35 cellular contexts compared by ENCODE assay signal in genomic region chr6:114153448-114153847, GRCh38.
"Had no signal": no experiment of that assay in that cellular context is flagged by ENCODE, and none has a peak within 500 bp of the region (broad histone marks: within the 10 kb centered on the region; RNA-seq: fewer than 3 reads in every experiment).

No MANE protein-coding gene starts in this region.

- H3K4me1 ChIP-seq: adrenal gland, breast epithelium, Peyer's patch had no signal

- H3K36me3 Mint-ChIP-seq: activated CD4-positive, alpha-beta memory T cell treated with anti-CD3 and anti-CD28 coated beads for 36 hours; activated naive CD4-positive, alpha-beta T cell treated with anti-CD3 and anti-CD28 coated beads, Interleukin-2, amount 50 U/mL, for 72 hours had no signal

- H3K4me3 ChIP-seq: adrenal gland, body of pancreas, breast epithelium, MG63, Peyer's patch, SJSA1 had no signal

- H3K27ac Mint-ChIP-seq: activated B cell treated with CpG ODN at 0.5 μM for 24 hours; activated CD4-positive, alpha-beta memory T cell treated with anti-CD3 and anti-CD28 coated beads for 36 hours; activated naive CD4-positive, alpha-beta T cell treated with anti-CD3 and anti-CD28 coated beads for 36 hours; activated naive CD4-positive, alpha-beta T cell treated with anti-CD3 and anti-CD28 coated beads, Interleukin-2, amount 50 U/mL, for 72 hours; activated T-helper 1 cell treated with anti-CD3 and anti-CD28 coated beads, Interleukin-12 subunit alpha, Interleukin-12 subunit beta, Interleukin-2, Interleukin-4 antibody, amounts not matched to agents 30 ng/mL and 10 ng/mL and 1 ng/mL, durations not matched to agents 14 hours and 24 hours and 36 hours; T-helper 1 cell treated with Interleukin-12 subunit alpha and Interleukin-12 subunit beta and Interleukin-4 antibody, amounts not matched to agents 30 μg/mL and 1 μg/mL, for 36 hours; T-helper 2 cell treated with Interferon-gamma antibody and Interleukin-4, amounts not matched to agents 5 μg/mL and 100 μg/mL, for 36 hours had no signal

- H3K4me3 Mint-ChIP-seq: activated B cell treated with CpG ODN at 0.5 μM for 24 hours; activated CD4-positive, alpha-beta memory T cell treated with anti-CD3 and anti-CD28 coated beads for 36 hours; activated naive CD4-positive, alpha-beta T cell treated with anti-CD3 and anti-CD28 coated beads for 36 hours; activated T-cell treated with anti-CD3 and anti-CD28 coated beads, Interleukin-2, amount 50 U/mL, for 4 hours; activated T-helper 1 cell treated with anti-CD3 and anti-CD28 coated beads, Interleukin-12 subunit alpha, Interleukin-12 subunit beta, Interleukin-2, Interleukin-4 antibody, amounts not matched to agents 30 ng/mL and 10 ng/mL and 1 ng/mL, durations not matched to agents 14 hours and 24 hours and 36 hours; T-helper 1 cell treated with Interleukin-12 subunit alpha and Interleukin-12 subunit beta and Interleukin-4 antibody, amounts not matched to agents 30 μg/mL and 1 μg/mL, for 36 hours; T-helper 2 cell treated with Interferon-gamma antibody and Interleukin-4, amounts not matched to agents 5 μg/mL and 100 μg/mL, for 36 hours had no signal

- H3K27me3 ChIP-seq: adrenal gland, body of pancreas, breast epithelium, MG63, Peyer's patch, SJSA1 had no signal

- H3K9me2 ChIP-seq: SK-N-SH had no signal

- H3K27ac ChIP-seq: adrenal gland, body of pancreas, breast epithelium, Peyer's patch, SJSA1 had no signal

- H3K4me2 ChIP-seq: SK-N-SH had no signal

- H3K27me3 Mint-ChIP-seq: activated B cell treated with CpG ODN at 0.5 μM for 24 hours; activated CD4-positive, alpha-beta memory T cell treated with anti-CD3 and anti-CD28 coated beads for 36 hours had no signal

- ATAC-seq: activated naive CD4-positive, alpha-beta T cell treated with anti-CD3 and anti-CD28 coated beads, Interleukin-2, amount 50 U/mL, for 72 hours; activated T-cell treated with anti-CD3 and anti-CD28 coated beads, Interleukin-2, amount 50 U/mL, for 4 hours; body of pancreas; PC-3 had no signal

- H3K36me3 ChIP-seq: adrenal gland, breast epithelium, MG63, Peyer's patch, SJSA1 had no signal

- H3K4me1 Mint-ChIP-seq: activated B cell treated with CpG ODN at 0.5 μM for 24 hours had no signal

- H3K9me3 Mint-ChIP-seq: activated B cell treated with CpG ODN at 0.5 μM for 24 hours; activated CD4-positive, alpha-beta memory T cell treated with anti-CD3 and anti-CD28 coated beads for 36 hours; activated naive CD4-positive, alpha-beta T cell treated with anti-CD3 and anti-CD28 coated beads for 36 hours; activated naive CD4-positive, alpha-beta T cell treated with anti-CD3 and anti-CD28 coated beads, Interleukin-2, amount 50 U/mL, for 72 hours; activated T-cell treated with anti-CD3 and anti-CD28 coated beads, Interleukin-2, amount 50 U/mL, for 4 hours; activated T-helper 1 cell treated with anti-CD3 and anti-CD28 coated beads, Interleukin-12 subunit alpha, Interleukin-12 subunit beta, Interleukin-2, Interleukin-4 antibody, amounts not matched to agents 30 ng/mL and 10 ng/mL and 1 ng/mL, durations not matched to agents 14 hours and 24 hours and 36 hours; T-helper 1 cell treated with Interleukin-12 subunit alpha and Interleukin-12 subunit beta and Interleukin-4 antibody, amounts not matched to agents 30 μg/mL and 1 μg/mL, for 36 hours; T-helper 2 cell treated with Interferon-gamma antibody and Interleukin-4, amounts not matched to agents 5 μg/mL and 100 μg/mL, for 36 hours had no signal

- DNase-seq: activated B cell treated with CpG ODN at 0.5 μM for 24 hours; activated CD4-positive, alpha-beta memory T cell treated with anti-CD3 and anti-CD28 coated beads for 36 hours; activated CD4-positive, alpha-beta T cell treated with anti-CD3 and anti-CD28 coated beads for 4 hours; activated CD4-positive, alpha-beta T cell treated with anti-CD3 and anti-CD28 coated beads, Interleukin-2, amount 50 U/mL, for 1 hour; activated CD4-positive, CD25-positive, alpha-beta regulatory T cell treated with anti-CD3 and anti-CD28 coated beads, Interleukin-2, amount 50 U/mL, for 72 hours; activated CD8-positive, alpha-beta memory T cell treated with anti-CD3 and anti-CD28 coated beads, Interleukin-2, amount 50 U/mL, for 4 hours; activated gamma-delta T cell treated with Interleukin-2 at 50 U/mL for 16 hours; activated naive CD4-positive, alpha-beta T cell treated with anti-CD3 and anti-CD28 coated beads for 36 hours; activated T-cell treated with anti-CD3 and anti-CD28 coated beads for 4 hours; activated T-cell treated with anti-CD3 and anti-CD28 coated beads, Interleukin-2, amount 50 U/mL, for 4 hours; adrenal gland; body of pancreas; MG63; NCI-H1048; NCI-H1105 treated with DMSO at 0.1 percent for 48 hours; NCI-H1436; NCI-H1694; NCI-H1930; NCI-H2081 treated with DMSO at 0.1 percent for 48 hours; NCI-H226; NCI-H446 treated with DMSO at 0.1 percent for 48 hours; NCI-H524; NCI-H69; NCI-H82; PC-3; Peyer's patch; RPMI8226; SHP77 treated with DMSO at 0.1 percent for 48 hours; SK-N-SH had no signal
